Comparison of ENCODE assay signal across 19 cellular contexts in genomic region chr10:51272580-51272979, GRCh38.
DNase-seq lines count a peak whose midpoint lies in the region; ATAC-seq and TF ChIP-seq lines count a peak whose summit lies in the region.
"Had no signal": no experiment of that assay in that cellular context is flagged by ENCODE, and none has a peak within 500 bp of the region (broad histone marks: within the 10 kb centered on the region; RNA-seq: fewer than 3 reads in every experiment).

No MANE protein-coding gene starts in this region.

- intact Hi-C loops in testis (cut with DNase I; ENCODE audit: low total_unique reads): no loop called here

- TF ChIP-seq CTCF in fibroblast of the aortic adventitia (IDR thresholded peaks at IDR 0.05; ENCODE audit: insufficient read depth, low read length) (no peak), testis (IDR thresholded peaks at IDR 0.05) (no peak), WTC11 (IDR thresholded peaks at IDR 0.05) (no peak)

- DNase-seq in DMS 273 (lab: John Stamatoyannopoulos, UW; ENCODE audit: unreplicated experiment): peak; percentile 41
- DNase-seq in DMS 273 treated with DMSO at 0.1 percent for 48 hours (lab: John Stamatoyannopoulos, UW): no peak
- peak; percentile 23 for DNase-seq in NCI-H446 treated with DMSO at 0.1 percent for 48 hours (lab: John Stamatoyannopoulos, UW)
- DNase-seq in fibroblast of the aortic adventitia (ENCODE audit: low read depth): peak; percentile 59
- peak; percentile 20 for DNase-seq in testis
- no peak for DNase-seq in WTC11 (ENCODE audit: low spot score)
- DNase-seq in DMS153 (lab: John Stamatoyannopoulos, UW): no peak
- DNase-seq: CD4-positive, alpha-beta memory T cell; NCI-H1417; NCI-H187; NCI-H2107; NCI-H2227 treated with DMSO at 0.1 percent for 48 hours; NCI-H524 treated with DMSO at 0.1 percent for 48 hours; PC-3; RPMI8226 had no signal

- peaks cover 4% of the 10 kb centered on the region; the same call in 1 of the 2 replicates for H3K27me3 Mint-ChIP-seq in WTC11 (ENCODE audit: low read depth)

- H3K27ac Mint-ChIP-seq in WTC11: no peak overlapping the region
- H3K27ac Mint-ChIP-seq: CD4-positive, alpha-beta memory T cell had no signal

- H3K4me1 Mint-ChIP-seq in WTC11: peaks cover 54% of the 10 kb centered on the region
- H3K4me1 Mint-ChIP-seq: CD4-positive, alpha-beta memory T cell had no signal

- H3K4me3 Mint-ChIP-seq in WTC11: no peak overlapping the region
- H3K4me3 Mint-ChIP-seq: CD4-positive, alpha-beta memory T cell had no signal

- no peaks in the 10 kb centered on the region for H3K4me1 ChIP-seq in testis

- no peaks in the 10 kb centered on the region for H3K9me3 ChIP-seq in testis

- no peaks in the 10 kb centered on the region for H3K27me3 ChIP-seq in testis

- H3K9me3 Mint-ChIP-seq in WTC11: peaks cover 22% of the 10 kb centered on the region

- H3K4me3 ChIP-seq in fibroblast of the aortic adventitia (ENCODE audit: low read depth, low read length): no peak overlapping the region
- H3K4me3 ChIP-seq in testis: no peak overlapping the region

- TF ChIP-seq POLR2A in testis (IDR thresholded peaks at IDR 0.05): no peak

- 38 to 47% methylated on average over 1 of the region's 1 CpG for WGBS in testis, 2 donors

- POLR2A ChIA-PET in WTC11 (lab: Charles Lee): no interaction called here

- no peak overlapping the region for H3K27ac ChIP-seq in testis
- H3K27ac ChIP-seq: 22Rv1, HL-60, KMS-11 had no signal

- CTCF ChIA-PET in WTC11 (lab: Charles Lee): no interaction called here

- ATAC-seq in GM19397 (IDR thresholded peaks at IDR 0.05; ENCODE audit: unreplicated experiment) (no peak), WTC11 (no peak)
- ATAC-seq: PC-3 had no signal

- H3K36me3 Mint-ChIP-seq in WTC11: peaks cover 29% of the 10 kb centered on the region
- H3K36me3 Mint-ChIP-seq: CD4-positive, alpha-beta memory T cell had no signal

- no peaks in the 10 kb centered on the region for H3K36me3 ChIP-seq in testis (ENCODE audit: low read depth, missing control alignments)

TF ChIP-seq in WTC11, 78 proteins besides CTCF, POLR2A, EP300 and RAD21 (continues in another document):
- no peak for TF ChIP-seq FOXK1 (CRISPR knock-in tag; IDR thresholded peaks at IDR 0.05)
- no peak for TF ChIP-seq ZNF138 (CRISPR knock-in tag; conservative IDR thresholded peaks at IDR 0.05)
- TF ChIP-seq ZNF425 (CRISPR knock-in tag; conservative IDR thresholded peaks at IDR 0.05): no peak
- TF ChIP-seq ESRRA (CRISPR knock-in tag; IDR thresholded peaks at IDR 0.05; ENCODE audit: borderline replicate concordance): no peak
- no peak for TF ChIP-seq STAT6 (CRISPR knock-in tag; conservative IDR thresholded peaks at IDR 0.05; ENCODE audit: low read depth)
- TF ChIP-seq GABPB1 (CRISPR knock-in tag; IDR thresholded peaks at IDR 0.05): no peak
- no peak for TF ChIP-seq ATF6 (CRISPR knock-in tag; IDR thresholded peaks at IDR 0.05)
- TF ChIP-seq ZNF532 (CRISPR knock-in tag; IDR thresholded peaks at IDR 0.05; ENCODE audit: borderline replicate concordance): no peak
- TF ChIP-seq TEAD1 (CRISPR knock-in tag; IDR thresholded peaks at IDR 0.05): no peak
- no peak for TF ChIP-seq ZNF423 (CRISPR knock-in tag; IDR thresholded peaks at IDR 0.05)
- no peak for TF ChIP-seq MYBL2 (CRISPR knock-in tag; IDR thresholded peaks at IDR 0.05)
- no peak for TF ChIP-seq ELF4 (CRISPR knock-in tag; IDR thresholded peaks at IDR 0.05; ENCODE audit: low read depth)
- no peak for TF ChIP-seq CDX4 (CRISPR knock-in tag; IDR thresholded peaks at IDR 0.05; ENCODE audit: borderline replicate concordance)
- no peak for TF ChIP-seq MXD4 (CRISPR knock-in tag; IDR thresholded peaks at IDR 0.05; ENCODE audit: borderline replicate concordance)
- TF ChIP-seq EMX1 (CRISPR knock-in tag; IDR thresholded peaks at IDR 0.05): no peak
- TF ChIP-seq PRRX2 (CRISPR knock-in tag; IDR thresholded peaks at IDR 0.05): no peak

Comparison
In these comparisons a context has a peak if more than half of its experiments do, and no peak if none do; other contexts are left out.
1. DNase-seq: peak in DMS 273 (single experiment), NCI-H446 treated with DMSO at 0.1 percent for 48 hours (single experiment), fibroblast of the aortic adventitia (single experiment) and testis (single experiment); none in DMS 273 treated with DMSO at 0.1 percent for 48 hours (single experiment), WTC11 (single experiment) and DMS153 (single experiment).